1 cellular context compared by ENCODE assay signal in the genomic region with DNA sequence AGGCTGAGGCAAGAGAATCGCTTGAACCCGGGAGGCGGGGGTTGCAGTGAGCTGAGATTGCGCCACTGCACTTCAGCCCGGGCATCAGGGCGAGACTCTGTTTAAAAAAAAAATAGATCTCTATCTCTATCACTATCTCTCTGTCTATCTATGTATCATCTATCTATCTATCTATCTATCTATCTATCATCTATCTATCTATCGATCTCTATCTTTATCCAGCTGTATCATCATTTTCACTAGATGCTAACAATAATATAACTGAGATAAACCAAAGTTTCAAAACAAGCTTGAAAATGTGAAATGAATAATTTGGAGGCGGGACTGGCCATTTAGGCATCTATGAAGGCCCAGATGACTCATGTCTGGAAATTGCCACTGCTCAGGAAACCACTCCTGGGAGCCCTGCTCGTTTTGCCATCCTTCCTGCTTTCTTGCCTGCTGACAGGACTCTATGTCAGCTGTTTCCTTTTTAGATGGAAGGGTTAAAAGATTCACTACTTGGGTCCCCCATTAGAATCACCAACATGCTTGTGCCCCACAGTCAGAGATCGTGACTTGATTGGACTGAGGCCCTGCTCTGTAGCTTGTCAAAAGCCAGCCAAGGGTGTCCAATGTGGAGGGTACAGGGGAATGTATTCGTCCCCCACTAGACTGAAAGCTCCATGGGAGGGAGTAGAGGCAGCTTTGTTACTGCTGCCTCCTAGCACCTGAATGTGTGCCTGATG.
TF ChIP-seq lines count a peak whose summit lies in the region.

No MANE protein-coding gene starts in this region.

TF ChIP-seq in GM23338, 12 proteins besides CTCF, POLR2A, EP300 and RAD21 (continued from another document):
- TF ChIP-seq REST (IDR thresholded peaks at IDR 0.05; ENCODE audit: unreplicated experiment) (no peak), CREB1 (CRISPR knock-in tag; IDR thresholded peaks at IDR 0.05; ENCODE audit: low read depth) (no peak)
